In genomic region chr10:17387861-17388503, GRCh38 we compare ENCODE assay signal across 1 cellular context.
TF ChIP-seq lines count a peak whose summit lies in the region.

No MANE protein-coding gene starts in this region.

TF ChIP-seq in HepG2, 621 proteins besides CTCF, POLR2A, EP300 and RAD21 (continued from another document):
- TF ChIP-seq, protein P1, sequence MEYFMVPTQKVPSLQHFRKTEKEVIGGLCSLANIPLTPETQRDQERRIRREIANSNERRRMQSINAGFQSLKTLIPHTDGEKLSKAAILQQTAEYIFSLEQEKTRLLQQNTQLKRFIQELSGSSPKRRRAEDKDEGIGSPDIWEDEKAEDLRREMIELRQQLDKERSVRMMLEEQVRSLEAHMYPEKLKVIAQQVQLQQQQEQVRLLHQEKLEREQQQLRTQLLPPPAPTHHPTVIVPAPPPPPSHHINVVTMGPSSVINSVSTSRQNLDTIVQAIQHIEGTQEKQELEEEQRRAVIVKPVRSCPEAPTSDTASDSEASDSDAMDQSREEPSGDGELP (IDR thresholded peaks at IDR 0.05; ENCODE audit: borderline replicate concordance, low read depth) = 0 out of 2 replicates have a peak, but pooled peaks have one; percentile 54
- TF ChIP-seq NFE2L1 (CRISPR knock-in tag; IDR thresholded peaks at IDR 0.05; ENCODE audit: borderline replicate concordance) = no peak
- TF ChIP-seq, protein P2, sequence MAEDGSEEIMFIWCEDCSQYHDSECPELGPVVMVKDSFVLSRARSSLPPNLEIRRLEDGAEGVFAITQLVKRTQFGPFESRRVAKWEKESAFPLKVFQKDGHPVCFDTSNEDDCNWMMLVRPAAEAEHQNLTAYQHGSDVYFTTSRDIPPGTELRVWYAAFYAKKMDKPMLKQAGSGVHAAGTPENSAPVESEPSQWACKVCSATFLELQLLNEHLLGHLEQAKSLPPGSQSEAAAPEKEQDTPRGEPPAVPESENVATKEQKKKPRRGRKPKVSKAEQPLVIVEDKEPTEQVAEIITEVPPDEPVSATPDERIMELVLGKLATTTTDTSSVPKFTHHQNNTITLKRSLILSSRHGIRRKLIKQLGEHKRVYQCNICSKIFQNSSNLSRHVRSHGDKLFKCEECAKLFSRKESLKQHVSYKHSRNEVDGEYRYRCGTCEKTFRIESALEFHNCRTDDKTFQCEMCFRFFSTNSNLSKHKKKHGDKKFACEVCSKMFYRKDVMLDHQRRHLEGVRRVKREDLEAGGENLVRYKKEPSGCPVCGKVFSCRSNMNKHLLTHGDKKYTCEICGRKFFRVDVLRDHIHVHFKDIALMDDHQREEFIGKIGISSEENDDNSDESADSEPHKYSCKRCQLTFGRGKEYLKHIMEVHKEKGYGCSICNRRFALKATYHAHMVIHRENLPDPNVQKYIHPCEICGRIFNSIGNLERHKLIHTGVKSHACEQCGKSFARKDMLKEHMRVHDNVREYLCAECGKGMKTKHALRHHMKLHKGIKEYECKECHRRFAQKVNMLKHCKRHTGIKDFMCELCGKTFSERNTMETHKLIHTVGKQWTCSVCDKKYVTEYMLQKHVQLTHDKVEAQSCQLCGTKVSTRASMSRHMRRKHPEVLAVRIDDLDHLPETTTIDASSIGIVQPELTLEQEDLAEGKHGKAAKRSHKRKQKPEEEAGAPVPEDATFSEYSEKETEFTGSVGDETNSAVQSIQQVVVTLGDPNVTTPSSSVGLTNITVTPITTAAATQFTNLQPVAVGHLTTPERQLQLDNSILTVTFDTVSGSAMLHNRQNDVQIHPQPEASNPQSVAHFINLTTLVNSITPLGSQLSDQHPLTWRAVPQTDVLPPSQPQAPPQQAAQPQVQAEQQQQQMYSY (CRISPR knock-in tag; IDR thresholded peaks at IDR 0.05) = peak; percentile 90
- no peak for TF ChIP-seq ERF (CRISPR knock-in tag; IDR thresholded peaks at IDR 0.05)
- TF ChIP-seq, protein P3, sequence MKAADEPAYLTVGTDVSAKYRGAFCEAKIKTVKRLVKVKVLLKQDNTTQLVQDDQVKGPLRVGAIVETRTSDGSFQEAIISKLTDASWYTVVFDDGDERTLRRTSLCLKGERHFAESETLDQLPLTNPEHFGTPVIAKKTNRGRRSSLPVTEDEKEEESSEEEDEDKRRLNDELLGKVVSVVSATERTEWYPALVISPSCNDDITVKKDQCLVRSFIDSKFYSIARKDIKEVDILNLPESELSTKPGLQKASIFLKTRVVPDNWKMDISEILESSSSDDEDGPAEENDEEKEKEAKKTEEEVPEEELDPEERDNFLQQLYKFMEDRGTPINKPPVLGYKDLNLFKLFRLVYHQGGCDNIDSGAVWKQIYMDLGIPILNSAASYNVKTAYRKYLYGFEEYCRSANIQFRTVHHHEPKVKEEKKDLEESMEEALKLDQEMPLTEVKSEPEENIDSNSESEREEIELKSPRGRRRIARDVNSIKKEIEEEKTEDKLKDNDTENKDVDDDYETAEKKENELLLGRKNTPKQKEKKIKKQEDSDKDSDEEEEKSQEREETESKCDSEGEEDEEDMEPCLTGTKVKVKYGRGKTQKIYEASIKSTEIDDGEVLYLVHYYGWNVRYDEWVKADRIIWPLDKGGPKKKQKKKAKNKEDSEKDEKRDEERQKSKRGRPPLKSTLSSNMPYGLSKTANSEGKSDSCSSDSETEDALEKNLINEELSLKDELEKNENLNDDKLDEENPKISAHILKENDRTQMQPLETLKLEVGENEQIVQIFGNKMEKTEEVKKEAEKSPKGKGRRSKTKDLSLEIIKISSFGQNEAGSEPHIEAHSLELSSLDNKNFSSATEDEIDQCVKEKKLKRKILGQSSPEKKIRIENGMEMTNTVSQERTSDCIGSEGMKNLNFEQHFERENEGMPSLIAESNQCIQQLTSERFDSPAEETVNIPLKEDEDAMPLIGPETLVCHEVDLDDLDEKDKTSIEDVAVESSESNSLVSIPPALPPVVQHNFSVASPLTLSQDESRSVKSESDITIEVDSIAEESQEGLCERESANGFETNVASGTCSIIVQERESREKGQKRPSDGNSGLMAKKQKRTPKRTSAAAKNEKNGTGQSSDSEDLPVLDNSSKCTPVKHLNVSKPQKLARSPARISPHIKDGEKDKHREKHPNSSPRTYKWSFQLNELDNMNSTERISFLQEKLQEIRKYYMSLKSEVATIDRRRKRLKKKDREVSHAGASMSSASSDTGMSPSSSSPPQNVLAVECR (CRISPR knock-in tag; IDR thresholded peaks at IDR 0.05; ENCODE audit: borderline replicate concordance) = no peak
- TF ChIP-seq ZNF136 (CRISPR knock-in tag; IDR thresholded peaks at IDR 0.05; ENCODE audit: low read depth) = no peak
- TF ChIP-seq SMAD3 (CRISPR knock-in tag; IDR thresholded peaks at IDR 0.05) = no peak
- TF ChIP-seq ZBTB7B (CRISPR knock-in tag; IDR thresholded peaks at IDR 0.05) = no peak
- TF ChIP-seq ZMYM4 (CRISPR knock-in tag; IDR thresholded peaks at IDR 0.05) = 0 out of 2 replicates have a peak, but pooled peaks have one; percentile 12
- TF ChIP-seq KLF12 (CRISPR knock-in tag; IDR thresholded peaks at IDR 0.05; ENCODE audit: borderline replicate concordance) = no peak
- TF ChIP-seq ZNF101 (CRISPR knock-in tag; IDR thresholded peaks at IDR 0.05; ENCODE audit: borderline replicate concordance, low read depth) = no peak
- 0 out of 2 replicates have a peak, but pooled peaks have one; percentile 10 for TF ChIP-seq BCL6 (CRISPR knock-in tag; IDR thresholded peaks at IDR 0.05)
- TF ChIP-seq, protein P4, sequence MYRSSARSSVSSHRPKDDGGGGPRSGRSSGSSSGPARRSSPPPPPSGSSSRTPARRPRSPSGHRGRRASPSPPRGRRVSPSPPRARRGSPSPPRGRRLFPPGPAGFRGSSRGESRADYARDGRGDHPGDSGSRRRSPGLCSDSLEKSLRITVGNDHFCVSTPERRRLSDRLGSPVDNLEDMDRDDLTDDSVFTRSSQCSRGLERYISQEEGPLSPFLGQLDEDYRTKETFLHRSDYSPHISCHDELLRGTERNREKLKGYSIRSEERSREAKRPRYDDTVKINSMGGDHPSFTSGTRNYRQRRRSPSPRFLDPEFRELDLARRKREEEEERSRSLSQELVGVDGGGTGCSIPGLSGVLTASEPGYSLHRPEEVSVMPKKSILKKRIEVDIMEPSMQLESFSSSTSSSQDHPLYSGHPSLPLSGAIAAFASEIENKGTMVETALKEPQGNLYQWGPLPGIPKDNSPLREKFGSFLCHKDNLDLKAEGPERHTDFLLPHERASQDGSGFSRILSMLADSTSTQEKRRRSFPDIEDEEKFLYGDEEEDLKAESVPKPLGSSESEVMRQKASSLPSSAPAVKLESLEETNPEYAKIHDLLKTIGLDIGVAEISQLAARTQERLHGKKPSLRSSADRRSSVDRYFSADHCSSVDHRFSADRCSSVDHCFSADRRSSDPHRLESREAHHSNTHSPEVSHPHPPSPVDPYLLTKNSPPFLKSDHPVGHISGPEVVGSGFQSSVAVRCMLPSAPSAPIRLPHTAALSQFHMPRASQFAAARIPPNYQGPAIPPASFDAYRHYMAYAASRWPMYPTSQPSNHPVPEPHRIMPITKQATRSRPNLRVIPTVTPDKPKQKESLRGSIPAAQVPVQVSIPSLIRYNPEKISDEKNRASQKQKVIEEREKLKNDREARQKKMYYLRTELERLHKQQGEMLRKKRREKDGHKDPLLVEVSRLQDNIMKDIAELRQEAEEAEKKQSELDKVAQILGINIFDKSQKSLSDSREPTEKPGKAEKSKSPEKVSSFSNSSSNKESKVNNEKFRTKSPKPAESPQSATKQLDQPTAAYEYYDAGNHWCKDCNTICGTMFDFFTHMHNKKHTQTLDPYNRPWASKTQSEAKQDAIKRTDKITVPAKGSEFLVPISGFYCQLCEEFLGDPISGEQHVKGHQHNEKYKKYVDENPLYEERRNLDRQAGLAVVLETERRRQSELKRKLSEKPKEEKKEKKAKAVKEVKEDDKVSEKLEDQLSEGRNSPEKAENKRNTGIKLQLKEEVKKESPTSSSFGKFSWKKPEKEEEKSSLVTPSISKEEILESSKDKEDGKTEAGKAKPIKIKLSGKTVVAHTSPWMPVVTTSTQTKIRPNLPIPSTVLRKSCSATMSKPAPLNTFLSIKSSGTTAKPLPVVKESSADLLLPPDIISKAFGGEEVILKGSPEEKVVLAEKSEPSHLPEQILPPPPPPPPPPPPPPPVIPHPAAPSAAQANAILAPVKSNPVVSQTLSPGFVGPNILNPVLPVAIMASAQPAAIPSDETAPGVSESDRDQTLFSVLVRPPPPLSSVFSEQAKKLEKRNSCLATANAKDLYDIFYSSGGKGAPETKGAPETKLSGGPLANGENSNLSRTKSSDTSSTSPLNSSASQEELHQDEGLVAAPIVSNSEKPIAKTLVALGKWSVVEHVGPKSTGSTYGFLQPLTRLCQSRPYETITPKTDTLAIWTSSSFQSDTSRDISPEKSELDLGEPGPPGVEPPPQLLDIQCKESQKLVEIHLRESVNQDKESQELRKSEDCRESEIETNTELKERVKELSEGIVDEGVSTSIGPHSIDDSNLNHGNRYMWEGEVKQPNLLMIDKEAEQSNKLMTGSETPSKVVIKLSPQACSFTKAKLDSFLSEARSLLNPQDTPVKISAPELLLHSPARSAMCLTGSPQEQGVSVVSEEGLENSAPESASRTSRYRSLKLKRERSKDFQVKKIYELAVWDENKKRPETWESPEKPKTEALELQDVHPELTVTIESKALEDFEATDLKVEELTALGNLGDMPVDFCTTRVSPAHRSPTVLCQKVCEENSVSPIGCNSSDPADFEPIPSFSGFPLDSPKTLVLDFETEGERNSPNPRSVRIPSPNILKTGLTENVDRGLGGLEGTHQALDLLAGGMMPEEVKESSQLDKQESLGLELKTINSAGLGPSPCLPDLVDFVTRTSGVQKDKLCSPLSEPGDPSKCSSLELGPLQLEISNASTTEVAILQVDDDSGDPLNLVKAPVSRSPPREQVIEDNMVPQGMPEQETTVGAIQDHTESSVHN (CRISPR knock-in tag; IDR thresholded peaks at IDR 0.05) = no peak
- peak; percentile 21; the same call in 1 of the 2 replicates for TF ChIP-seq TARDBP (CRISPR knock-in tag; IDR thresholded peaks at IDR 0.05)
